1 cellular context compared by ENCODE assay signal in genomic region chr1:1692324-1692713, GRCh38.
A peak's percentile ranks its signal among the peaks of the same experiment; 100 is the strongest.
TF ChIP-seq lines count a peak whose summit lies in the region.
"Not testable (repeated sequence)": the region's sequence is repeated elsewhere in the genome, so short reads cannot be mapped to it uniquely, and the experiment has no call there.

No MANE protein-coding gene starts in this region.

TF ChIP-seq in HepG2, 621 proteins besides CTCF, POLR2A, EP300 and RAD21 (continued from another document):
- TF ChIP-seq SOX13 (IDR thresholded peaks at IDR 0.05): not testable (repeated sequence)
- peak in 1 of 2 experiments; percentile 23; a peak in 1 of 4 replicates for TF ChIP-seq SOX13 (CRISPR knock-in tag; conservative IDR thresholded peaks at IDR 0.05 in 1 of 2, IDR thresholded peaks at IDR 0.05 in 1 of 2)
- peak; percentile 81 for TF ChIP-seq ZFX (CRISPR knock-in tag; IDR thresholded peaks at IDR 0.05; ENCODE audit: low read depth)
- peak; percentile 39; the same call in 1 of the 2 replicates for TF ChIP-seq HDAC1 (CRISPR knock-in tag; IDR thresholded peaks at IDR 0.05)
- peak; percentile 15; the same call in 1 of the 2 replicates for TF ChIP-seq KDM2A (CRISPR knock-in tag; IDR thresholded peaks at IDR 0.05; ENCODE audit: borderline replicate concordance, low read depth)
- TF ChIP-seq MED1 (CRISPR knock-in tag; IDR thresholded peaks at IDR 0.05): peak; percentile 2; the same call in 1 of the 2 replicates
- peak; percentile 72 for TF ChIP-seq SAP130 (CRISPR knock-in tag; IDR thresholded peaks at IDR 0.05; ENCODE audit: low read depth)
- 0 out of 2 replicates have a peak, but pooled peaks have one; percentile 21 for TF ChIP-seq TBX2 (CRISPR knock-in tag; IDR thresholded peaks at IDR 0.05; ENCODE audit: borderline replicate concordance)
- 0 out of 3 replicates have a peak, but pooled peaks have one; percentile 35 for TF ChIP-seq MXI1 (IDR thresholded peaks at IDR 0.05; ENCODE audit: borderline replicate concordance, low read depth, low read length)
- 0 out of 2 replicates have a peak, but pooled peaks have one; percentile 28 for TF ChIP-seq PHF20 (CRISPR knock-in tag; IDR thresholded peaks at IDR 0.05)
- TF ChIP-seq TAF1 (CRISPR knock-in tag; IDR thresholded peaks at IDR 0.05): peak; percentile 55; the same call in 1 of the 2 replicates
- TF ChIP-seq PHF8 (CRISPR knock-in tag; IDR thresholded peaks at IDR 0.05): peak; percentile 61
- peak; percentile 74 for TF ChIP-seq ZFY (CRISPR knock-in tag; IDR thresholded peaks at IDR 0.05)
- peak; percentile 73; the same call in 1 of the 2 replicates for TF ChIP-seq ZNF446 (CRISPR knock-in tag; IDR thresholded peaks at IDR 0.05)
- TF ChIP-seq SALL1 (CRISPR knock-in tag; IDR thresholded peaks at IDR 0.05): 0 out of 2 replicates have a peak, but pooled peaks have one; percentile 32
- TF ChIP-seq GATAD1 (CRISPR knock-in tag; IDR thresholded peaks at IDR 0.05): peak; percentile 38; the same call in 1 of the 2 replicates
- TF ChIP-seq, protein P1, sequence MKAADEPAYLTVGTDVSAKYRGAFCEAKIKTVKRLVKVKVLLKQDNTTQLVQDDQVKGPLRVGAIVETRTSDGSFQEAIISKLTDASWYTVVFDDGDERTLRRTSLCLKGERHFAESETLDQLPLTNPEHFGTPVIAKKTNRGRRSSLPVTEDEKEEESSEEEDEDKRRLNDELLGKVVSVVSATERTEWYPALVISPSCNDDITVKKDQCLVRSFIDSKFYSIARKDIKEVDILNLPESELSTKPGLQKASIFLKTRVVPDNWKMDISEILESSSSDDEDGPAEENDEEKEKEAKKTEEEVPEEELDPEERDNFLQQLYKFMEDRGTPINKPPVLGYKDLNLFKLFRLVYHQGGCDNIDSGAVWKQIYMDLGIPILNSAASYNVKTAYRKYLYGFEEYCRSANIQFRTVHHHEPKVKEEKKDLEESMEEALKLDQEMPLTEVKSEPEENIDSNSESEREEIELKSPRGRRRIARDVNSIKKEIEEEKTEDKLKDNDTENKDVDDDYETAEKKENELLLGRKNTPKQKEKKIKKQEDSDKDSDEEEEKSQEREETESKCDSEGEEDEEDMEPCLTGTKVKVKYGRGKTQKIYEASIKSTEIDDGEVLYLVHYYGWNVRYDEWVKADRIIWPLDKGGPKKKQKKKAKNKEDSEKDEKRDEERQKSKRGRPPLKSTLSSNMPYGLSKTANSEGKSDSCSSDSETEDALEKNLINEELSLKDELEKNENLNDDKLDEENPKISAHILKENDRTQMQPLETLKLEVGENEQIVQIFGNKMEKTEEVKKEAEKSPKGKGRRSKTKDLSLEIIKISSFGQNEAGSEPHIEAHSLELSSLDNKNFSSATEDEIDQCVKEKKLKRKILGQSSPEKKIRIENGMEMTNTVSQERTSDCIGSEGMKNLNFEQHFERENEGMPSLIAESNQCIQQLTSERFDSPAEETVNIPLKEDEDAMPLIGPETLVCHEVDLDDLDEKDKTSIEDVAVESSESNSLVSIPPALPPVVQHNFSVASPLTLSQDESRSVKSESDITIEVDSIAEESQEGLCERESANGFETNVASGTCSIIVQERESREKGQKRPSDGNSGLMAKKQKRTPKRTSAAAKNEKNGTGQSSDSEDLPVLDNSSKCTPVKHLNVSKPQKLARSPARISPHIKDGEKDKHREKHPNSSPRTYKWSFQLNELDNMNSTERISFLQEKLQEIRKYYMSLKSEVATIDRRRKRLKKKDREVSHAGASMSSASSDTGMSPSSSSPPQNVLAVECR (CRISPR knock-in tag; IDR thresholded peaks at IDR 0.05; ENCODE audit: borderline replicate concordance): peak; percentile 62; the same call in 1 of the 2 replicates
- peak; percentile 100 for TF ChIP-seq ZSCAN21 (CRISPR knock-in tag; IDR thresholded peaks at IDR 0.05; ENCODE audit: borderline replicate concordance)
- peak in 1 of 2 experiments; percentile 50; a peak in 1 of 4 replicates for TF ChIP-seq HMGXB4 (CRISPR knock-in tag; IDR thresholded peaks at IDR 0.05; ENCODE audit: borderline replicate concordance in 1 of 2, low read depth in 1 of 2)
- TF ChIP-seq GABPB1 (CRISPR knock-in tag; IDR thresholded peaks at IDR 0.05): peak; percentile 79; the same call in 1 of the 2 replicates
- 0 out of 2 replicates have a peak, but pooled peaks have one; percentile 32 for TF ChIP-seq UBTF (CRISPR knock-in tag; IDR thresholded peaks at IDR 0.05)
- TF ChIP-seq ZNF687 (CRISPR knock-in tag; IDR thresholded peaks at IDR 0.05): peak; percentile 66
